8 cellular contexts compared by ENCODE assay signal in genomic region chr7:26078437-26079362, GRCh38.
DNase-seq lines count a peak whose midpoint lies in the region; ATAC-seq and TF ChIP-seq lines count a peak whose summit lies in the region.

No MANE protein-coding gene starts in this region.

- TF ChIP-seq CTCF in GM12874 (IDR thresholded peaks at IDR 0.05; ENCODE audit: insufficient read depth, low read depth, low read length): peak; percentile 66

- peak; percentile 96 for ATAC-seq in HG02678 (IDR thresholded peaks at IDR 0.05; ENCODE audit: unreplicated experiment)
- peak; percentile 97 to 99 for ATAC-seq in activated naive CD4-positive, alpha-beta T cell treated with anti-CD3 and anti-CD28 coated beads, Interleukin-2, amount 50 U/mL, for 72 hours

- peak; percentile 91 for DNase-seq in NCI-H1105 treated with DMSO at 0.1 percent for 48 hours (lab: John Stamatoyannopoulos, UW)
- peak; percentile 59 for DNase-seq in SKM-1 (lab: John Stamatoyannopoulos, UW; ENCODE audit: unreplicated experiment)
- peak; percentile 70 to 78 for DNase-seq in activated naive CD4-positive, alpha-beta T cell treated with anti-CD3 and anti-CD28 coated beads, Interleukin-2, amount 50 U/mL, for 72 hours (ENCODE audit: low spot score in 2 of 2)
- DNase-seq in hippocampal formation (lab: John Stamatoyannopoulos, UW): peak; percentile 11 to 51
- DNase-seq in stimulated activated CD4-positive, alpha-beta T cell treated with anti-CD3 and anti-CD28 coated beads, Interleukin-12 subunit alpha, Interleukin-12 subunit beta, amount 100 ng/mL, for 24 hours (ENCODE audit: low read depth in 2 of 2): peak; percentile 60 to 77
- DNase-seq in HCEC 1CT: no peak

- H3K36me3 Mint-ChIP-seq in activated naive CD4-positive, alpha-beta T cell treated with anti-CD3 and anti-CD28 coated beads, Interleukin-2, amount 50 U/mL, for 72 hours: no peaks in the 10 kb centered on the region

- H3K27ac Mint-ChIP-seq in activated naive CD4-positive, alpha-beta T cell treated with anti-CD3 and anti-CD28 coated beads, Interleukin-2, amount 50 U/mL, for 72 hours: no peak overlapping the region

- H3K9me3 Mint-ChIP-seq in activated naive CD4-positive, alpha-beta T cell treated with anti-CD3 and anti-CD28 coated beads, Interleukin-2, amount 50 U/mL, for 72 hours: no peaks in the 10 kb centered on the region
